ENCODE assay signal across 13 cellular contexts in the genomic region with DNA sequence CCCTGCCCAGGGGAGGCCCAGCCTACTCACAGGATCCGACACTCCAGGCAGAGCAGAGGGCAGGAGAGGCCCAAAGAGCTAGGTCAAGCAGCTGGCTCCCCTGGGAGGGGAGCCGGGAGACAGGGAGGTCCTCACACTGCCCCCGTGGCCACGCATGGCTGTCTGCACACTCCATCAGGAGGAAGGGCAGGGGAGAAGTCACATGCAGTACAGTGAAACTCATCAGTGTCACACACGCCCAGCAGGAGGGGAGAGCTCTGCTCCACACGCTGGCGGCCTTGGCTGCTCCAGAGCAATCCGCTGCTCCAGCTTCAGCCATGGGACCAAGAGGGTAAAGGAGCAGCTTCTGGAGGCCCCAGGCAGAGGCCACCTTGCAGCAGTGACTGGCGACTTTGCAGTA. TPM values are rescaled to one million over a fixed set of nuclear protein-coding genes. Genes with fewer than 3 reads are reported as not detected.
DNase-seq lines count a peak whose midpoint lies in the region; ATAC-seq and TF ChIP-seq lines count a peak whose summit lies in the region.
"Had no signal": no experiment of that assay in that cellular context is flagged by ENCODE, and none has a peak within 500 bp of the region (broad histone marks: within the 10 kb centered on the region; RNA-seq: fewer than 3 reads in every experiment).

No MANE protein-coding gene starts in this region.

- peaks cover 2 to 72% (median 53%) of the 10 kb centered on the region in 6 donors for H3K36me3 ChIP-seq in spleen

- in situ Hi-C loops in GM13976 (cut with MboI; ENCODE audit: low sequenced_read_pairs, unreplicated experiment) = no loop called here

- intact Hi-C loops in spleen (cut with DNase I; ENCODE audit: low total_unique reads) = no loop called here

- TF ChIP-seq POLR2A in spleen (IDR thresholded peaks at IDR 0.05) = no peak

- H3K4me1 Mint-ChIP-seq in activated T-helper 17 cell treated with anti-CD3 and anti-CD28 coated beads, Interleukin-2, amount 50 U/mL, for 72 hours = peaks cover 5% of the 10 kb centered on the region

- no peak overlapping the region for H3K4me3 ChIP-seq in spleen

- peaks cover 36% of the 10 kb centered on the region for H3K36me3 Mint-ChIP-seq in activated T-helper 17 cell treated with anti-CD3 and anti-CD28 coated beads, Interleukin-2, amount 50 U/mL, for 72 hours (ENCODE audit: low read depth)

- H3K9me3 ChIP-seq in spleen = no peaks in the 10 kb centered on the region

- H3K4me1 ChIP-seq in spleen = peaks cover 0 to 9% (median 0%) of the 10 kb centered on the region in 6 donors

- no peaks in the 10 kb centered on the region for H3K27me3 ChIP-seq in spleen (replicated peaks in 1 of 7)

- WGBS in spleen, 5 donors = 75 to 89% (median 84%) methylated on average over 6 to 9 of the region's 9 CpGs

- no peaks in the 10 kb centered on the region for H3K27me3 Mint-ChIP-seq in activated T-helper 17 cell treated with anti-CD3 and anti-CD28 coated beads, Interleukin-2, amount 50 U/mL, for 72 hours

- H3K9me3 Mint-ChIP-seq in activated T-helper 17 cell treated with anti-CD3 and anti-CD28 coated beads, Interleukin-2, amount 50 U/mL, for 72 hours = no peaks in the 10 kb centered on the region
- H3K9me3 Mint-ChIP-seq: activated T-cell treated with anti-CD3 and anti-CD28 coated beads, Interleukin-2, amount 50 U/mL, for 4 hours had no signal

- peak overlapping the region in 2 of 8 donors; percentile 6 to 24 for H3K27ac ChIP-seq in spleen
- H3K27ac ChIP-seq: C4-2B had no signal

- TF ChIP-seq CTCF in GM13976 (IDR thresholded peaks at IDR 0.05; ENCODE audit: borderline replicate concordance, control extremely low read depth, extremely low read depth, insufficient read depth, missing control alignments) (no peak), spleen (IDR thresholded peaks at IDR 0.05 in 8 of 11, conservative IDR thresholded peaks at IDR 0.05 in 3 of 11) (no peak)

- peak; percentile 14 for DNase-seq in AG20443 (ENCODE audit: low spot score)
- peak; percentile 34 for DNase-seq in GM13976 (ENCODE audit: low spot score)
- peak; percentile 80 for DNase-seq in left kidney (ENCODE audit: low read depth, low spot score)
- DNase-seq in GOT3 (lab: John Stamatoyannopoulos, UW) = no peak
- DNase-seq in spleen = no peak
- DNase-seq: activated T-cell treated with anti-CD3 and anti-CD28 coated beads, Interleukin-2, amount 50 U/mL, for 4 hours; kidney; NCI-H1048; OCI-M1 had no signal

- H3K4me3 Mint-ChIP-seq in activated T-helper 17 cell treated with anti-CD3 and anti-CD28 coated beads, Interleukin-2, amount 50 U/mL, for 72 hours = no peak overlapping the region
- H3K4me3 Mint-ChIP-seq: activated T-cell treated with anti-CD3 and anti-CD28 coated beads, Interleukin-2, amount 50 U/mL, for 4 hours had no signal

- no peak overlapping the region for H3K27ac Mint-ChIP-seq in activated T-helper 17 cell treated with anti-CD3 and anti-CD28 coated beads, Interleukin-2, amount 50 U/mL, for 72 hours

- ATAC-seq in activated T-helper 17 cell treated with anti-CD3 and anti-CD28 coated beads, Interleukin-2, amount 50 U/mL, for 72 hours (replicated peaks) = peak; percentile 17
- no peak for ATAC-seq in GM18511 (IDR thresholded peaks at IDR 0.05; ENCODE audit: unreplicated experiment)
- no peak for ATAC-seq in HG02798 (IDR thresholded peaks at IDR 0.05; ENCODE audit: poor library complexity, unreplicated experiment)
- ATAC-seq: activated T-cell treated with anti-CD3 and anti-CD28 coated beads, Interleukin-2, amount 50 U/mL, for 4 hours had no signal

RNA-seq across cellular contexts. Expression of gene TCIRG1, which starts 14.3 kb away (rescaled TPM):
- 100 to 1,000 TPM; 217 to 244 TPM for total RNA-seq in activated T-helper 17 cell treated with anti-CD3 and anti-CD28 coated beads, Interleukin-2, amount 50 U/mL, for 72 hours
- total RNA-seq in spleen = 100 to 1,000 TPM; 286 to 540 (median 360) TPM
- polyA plus RNA-seq in spleen = 100 to 1,000 TPM; 199 to 707 (median 698) TPM

RNA-seq across cellular contexts. Expression of gene NDUFS8, which starts 22.6 kb away (rescaled TPM):
- 100 to 1,000 TPM in 1 of 2 donors, 10 to 100 TPM in 1; 75.0 to 131 TPM for total RNA-seq in activated T-helper 17 cell treated with anti-CD3 and anti-CD28 coated beads, Interleukin-2, amount 50 U/mL, for 72 hours
- 100 to 1,000 TPM in 2 of 7 donors, 10 to 100 TPM in 5; 75.4 to 125 (median 91.5) TPM for total RNA-seq in spleen
- 100 to 1,000 TPM in 2 of 3 donors, 10 to 100 TPM in 1; 94.8 to 132 (median 105) TPM for polyA plus RNA-seq in spleen

RNA-seq across cellular contexts. Expression of gene ALDH3B1, which starts 43.0 kb away (rescaled TPM):
- total RNA-seq in activated T-helper 17 cell treated with anti-CD3 and anti-CD28 coated beads, Interleukin-2, amount 50 U/mL, for 72 hours = under 1 TPM in 1 of 2 donors, not detected in 1; 0.08 TPM
- 10 to 100 TPM; 24.8 to 46.8 (median 37.8) TPM for total RNA-seq in spleen
- 10 to 100 TPM in 1 of 3 donors, 1 to 10 TPM in 2; 7.8 to 16.4 (median 7.9) TPM for polyA plus RNA-seq in spleen

RNA-seq across cellular contexts. Expression of gene UNC93B1, which starts 49.2 kb away (rescaled TPM):
- 10 to 100 TPM; 13.1 to 14.8 TPM for total RNA-seq in activated T-helper 17 cell treated with anti-CD3 and anti-CD28 coated beads, Interleukin-2, amount 50 U/mL, for 72 hours
- 100 to 1,000 TPM; 110 to 151 (median 128) TPM for total RNA-seq in spleen
- polyA plus RNA-seq in spleen = 100 to 1,000 TPM; 112 to 192 (median 162) TPM

Comparison
In these comparisons a context has a peak if more than half of its experiments do, and no peak if none do; other contexts are left out.
1. DNase-seq: peak in AG20443 (single experiment), GM13976 (single experiment) and left kidney (single experiment); none in GOT3 (single experiment) and spleen (single experiment).
2. RNA of gene ALDH3B1, which starts 43.0 kb away (total RNA-seq): 24.8 to 46.8 TPM in spleen; 0.08 TPM in activated T-helper 17 cell treated with anti-CD3 and anti-CD28 coated beads, Interleukin-2, amount 50 U/mL, for 72 hours; every median in the first group is over 10 times any median in the second.